In the genomic region with DNA sequence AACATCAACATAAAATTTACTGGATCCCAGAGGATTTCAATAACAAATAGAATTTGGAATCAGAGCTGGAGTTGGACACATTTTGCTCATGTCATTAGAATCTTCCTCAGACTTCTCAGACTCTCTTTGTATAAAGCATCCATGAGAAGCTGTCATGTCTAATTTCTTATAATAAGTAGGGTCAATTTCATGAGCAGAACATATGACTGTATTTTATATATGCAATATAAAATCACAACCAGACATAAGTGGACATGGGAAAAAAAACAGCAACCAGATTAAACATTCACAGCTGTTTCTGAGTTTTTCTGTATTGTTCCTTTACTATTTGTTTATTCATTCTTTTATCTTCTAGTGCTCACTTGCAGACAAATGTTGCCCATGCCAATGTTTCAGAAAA, we compare ENCODE assay signal across 24 cellular contexts.
"Had no signal": no experiment of that assay in that cellular context is flagged by ENCODE, and none has a peak within 500 bp of the region (broad histone marks: within the 10 kb centered on the region; RNA-seq: fewer than 3 reads in every experiment).

No MANE protein-coding gene starts in this region.

- DNase-seq: activated CD4-positive, alpha-beta T cell treated with anti-CD3 and anti-CD28 coated beads for 4 hours; activated CD8-positive, alpha-beta memory T cell treated with anti-CD3 and anti-CD28 coated beads, Interleukin-2, amount 50 U/mL, for 4 hours; activated CD8-positive, alpha-beta T cell treated with anti-CD3 and anti-CD28 coated beads for 36 hours; activated gamma-delta T cell treated with Interleukin-2 at 50 U/mL for 16 hours; activated naive CD4-positive, alpha-beta T cell treated with anti-CD3 and anti-CD28 coated beads, Interleukin-2, amount 10 ng/mL, durations not matched to agents 7 days and 5 days; activated naive CD8-positive, alpha-beta T cell treated with anti-CD3 and anti-CD28 coated beads for 36 hours; activated T-cell treated with anti-CD3 and anti-CD28 coated beads, Interleukin-2, amount 50 U/mL, for 72 hours; adrenal gland; anterior cingulate cortex; caudate nucleus; Kasumi-1; KBM-7; NCI-H1092; NCI-H1930; NCI-H2107; NCI-H2171 treated with DMSO at 0.1 percent for 48 hours; NCI-H345; NCI-H510A; NK-92 treated with Interleukin-12 subunit alpha and Interleukin-12 subunit beta, amount 100 ng/mL, for 24 hours; RPMI8226; SK-N-SH had no signal

- H3K27me3 ChIP-seq: adrenal gland, breast epithelium had no signal

- ATAC-seq: activated CD8-positive, alpha-beta T cell treated with anti-CD3 and anti-CD28 coated beads for 36 hours; activated T-cell treated with anti-CD3 and anti-CD28 coated beads, Interleukin-2, amount 50 U/mL, for 72 hours; Panc1; Right ventricle myocardium inferior had no signal

- H3K4me3 ChIP-seq: adrenal gland, breast epithelium had no signal

- H3K9me2 ChIP-seq: SK-N-SH had no signal

- H3K9ac ChIP-seq: SK-N-SH had no signal

- H3K4me2 ChIP-seq: SK-N-SH had no signal

- H3K9me3 ChIP-seq: adrenal gland, breast epithelium, SK-N-SH had no signal

- H3K4me1 ChIP-seq: adrenal gland, breast epithelium had no signal

- H3K27ac ChIP-seq: adrenal gland, breast epithelium had no signal

- H3K36me3 ChIP-seq: adrenal gland, breast epithelium had no signal
